11 cellular contexts compared by ENCODE assay signal in genomic region chr2:58553937-58554336, GRCh38.
A peak's percentile ranks its signal among the peaks of the same experiment; 100 is the strongest.
DNase-seq lines count a peak whose midpoint lies in the region; ATAC-seq, FAIRE-seq and TF ChIP-seq lines count a peak whose summit lies in the region.
"Had no signal": no experiment of that assay in that cellular context is flagged by ENCODE, and none has a peak within 500 bp of the region (broad histone marks: within the 10 kb centered on the region; RNA-seq: fewer than 3 reads in every experiment).

No MANE protein-coding gene starts in this region.

- H3K27me3 Mint-ChIP-seq in WTC11 (ENCODE audit: low read depth) = no peaks in the 10 kb centered on the region
- H3K27me3 Mint-ChIP-seq: central memory CD8-positive, alpha-beta T cell had no signal

- no peak for TF ChIP-seq POLR2A in vagina (IDR thresholded peaks at IDR 0.05)

- peaks cover 3% of the 10 kb centered on the region; the same call in 1 of the 2 replicates for H3K9me3 Mint-ChIP-seq in WTC11
- H3K9me3 Mint-ChIP-seq: central memory CD8-positive, alpha-beta T cell; stimulated activated memory B cell treated with anti-CD40 and anti-IgM and Interleukin-4, amounts not matched to agents 10 μg/mL and 1 μg/mL and 100 μg/mL, for 72 hours had no signal

- peak overlapping the region; percentile 78 for H3K27ac Mint-ChIP-seq in WTC11
- H3K27ac Mint-ChIP-seq: stimulated activated memory B cell treated with anti-CD40 and anti-IgM and Interleukin-4, amounts not matched to agents 10 μg/mL and 1 μg/mL and 100 μg/mL, for 72 hours had no signal

- peak; percentile 85 for ATAC-seq in WTC11
- ATAC-seq in HG03095 (IDR thresholded peaks at IDR 0.05; ENCODE audit: unreplicated experiment) = no peak
- ATAC-seq: stimulated activated memory B cell treated with anti-CD40 and anti-IgM and Interleukin-4, amounts not matched to agents 10 μg/mL and 1 μg/mL and 100 μg/mL, for 72 hours had no signal

- no peak overlapping the region for H3K27ac ChIP-seq in HEK293 (ENCODE audit: extremely low read depth, low read depth, low read length)
- H3K27ac ChIP-seq in vagina = no peak overlapping the region

- POLR2A ChIA-PET in HEK293 (lab: Yijun Ruan, JAX) (no interaction called here), WTC11 (lab: Charles Lee) (interaction anchor here (1.3 kb wide), 2 partner anchors 32 to 106 kb away, joined by 3 to 4 read pairs; no protein-coding TSS in a partner anchor)

- TF ChIP-seq CTCF in HEK293 (tag by site-specific recombination; IDR thresholded peaks at IDR 0.05) (no peak), WTC11 (IDR thresholded peaks at IDR 0.05) (no peak), vagina (IDR thresholded peaks at IDR 0.05) (no peak)

- no peak overlapping the region for H3K4me3 Mint-ChIP-seq in WTC11
- H3K4me3 Mint-ChIP-seq: central memory CD8-positive, alpha-beta T cell; stimulated activated memory B cell treated with anti-CD40 and anti-IgM and Interleukin-4, amounts not matched to agents 10 μg/mL and 1 μg/mL and 100 μg/mL, for 72 hours had no signal

- no peaks in the 10 kb centered on the region for H3K36me3 Mint-ChIP-seq in WTC11
- H3K36me3 Mint-ChIP-seq: stimulated activated memory B cell treated with anti-CD40 and anti-IgM and Interleukin-4, amounts not matched to agents 10 μg/mL and 1 μg/mL and 100 μg/mL, for 72 hours had no signal

- H3K4me1 Mint-ChIP-seq in WTC11 = peaks cover 38% of the 10 kb centered on the region
- H3K4me1 Mint-ChIP-seq: central memory CD8-positive, alpha-beta T cell; stimulated activated memory B cell treated with anti-CD40 and anti-IgM and Interleukin-4, amounts not matched to agents 10 μg/mL and 1 μg/mL and 100 μg/mL, for 72 hours had no signal

- H3K9me3 ChIP-seq in HEK293 (ENCODE audit: control insufficient read depth, insufficient read depth, low read depth, low read length) = no peaks in the 10 kb centered on the region
- no peaks in the 10 kb centered on the region for H3K9me3 ChIP-seq in vagina

- intact Hi-C loops in vagina (cut with DNase I) = no loop called here

- no peak for FAIRE-seq in HTR-8/SVneo (lab: Jason Lieb, UNC)

- H3K27me3 ChIP-seq in vagina = no peaks in the 10 kb centered on the region

- CTCF ChIA-PET in HEK293 (lab: Yijun Ruan, JAX) (interaction anchor here (0.7 to 1.3 kb wide), 6 partner anchors 16 to 422 kb away, joined by 3 to 6 read pairs (median 4); no protein-coding TSS in a partner anchor), WTC11 (lab: Charles Lee) (interaction anchor here (0.6 to 2.0 kb wide), 39 partner anchors 9 to 1023 kb away, joined by 3 to 58 read pairs (median 4); no protein-coding TSS in a partner anchor)

- peak; percentile 29 for DNase-seq in ELR (ENCODE audit: low read depth)
- DNase-seq in WTC11 (ENCODE audit: low spot score) = peak; percentile 47
- peak; percentile 58 for DNase-seq in medulla oblongata (ENCODE audit: extremely low spot score)
- no peak for DNase-seq in NCI-H1930 (lab: John Stamatoyannopoulos, UW)
- no peak for DNase-seq in HTR-8/SVneo (ENCODE audit: insufficient read length, low spot score)
- DNase-seq in vagina (ENCODE audit: extremely low spot score in 2 of 2) = no peak
- DNase-seq: Kasumi-1 had no signal

- H3K36me3 ChIP-seq in HEK293 (ENCODE audit: control insufficient read depth in 2 of 2, insufficient read depth in 1 of 2, low read length in 2 of 2) (no peaks in the 10 kb centered on the region), vagina (no peaks in the 10 kb centered on the region)

- H3K4me1 ChIP-seq in HEK293 (ENCODE audit: control insufficient read depth, insufficient read depth, low read length) = no peaks in the 10 kb centered on the region
- H3K4me1 ChIP-seq in vagina = no peaks in the 10 kb centered on the region

- H3K4me3 ChIP-seq in HEK293 (ENCODE audit: low read depth, low read length) (no peak overlapping the region), vagina (no peak overlapping the region)

TF ChIP-seq in HEK293, 187 proteins besides CTCF, POLR2A, EP300 and RAD21:
- TF ChIP-seq ZNF626 (tag by site-specific recombination; IDR thresholded peaks at IDR 0.05) (no peak), ZNF792 (tag by site-specific recombination; IDR thresholded peaks at IDR 0.05) (no peak), ZNF654 (tag by site-specific recombination; IDR thresholded peaks at IDR 0.05; ENCODE audit: low read depth) (peak; percentile 22; the same call in 1 of the 2 replicates), ZNF580 (tag by site-specific recombination; IDR thresholded peaks at IDR 0.05) (no peak), SCRT1 (tag by site-specific recombination; IDR thresholded peaks at IDR 0.05; ENCODE audit: borderline replicate concordance) (no peak)

TF ChIP-seq in WTC11, 78 proteins besides CTCF, POLR2A, EP300 and RAD21:
- TF ChIP-seq ESRRA (CRISPR knock-in tag; IDR thresholded peaks at IDR 0.05; ENCODE audit: borderline replicate concordance) = no peak
- TF ChIP-seq ZNF512 (CRISPR knock-in tag; IDR thresholded peaks at IDR 0.05; ENCODE audit: borderline replicate concordance) = peak; percentile 83
- no peak for TF ChIP-seq NR3C1 (CRISPR knock-in tag; conservative IDR thresholded peaks at IDR 0.05; ENCODE audit: low read depth)
- TF ChIP-seq MLX (CRISPR knock-in tag; IDR thresholded peaks at IDR 0.05) = no peak
- no peak for TF ChIP-seq ZNF138 (CRISPR knock-in tag; conservative IDR thresholded peaks at IDR 0.05)

Comparison
In these comparisons a context has a peak if more than half of its experiments do, and no peak if none do; other contexts are left out.
1. DNase-seq: peak in ELR (single experiment), WTC11 (single experiment) and medulla oblongata (single experiment); none in NCI-H1930 (0 of 2), HTR-8/SVneo (single experiment) and vagina (0 of 2).